1 cellular context compared by ENCODE assay signal in genomic region chr15:60635507-60636352, GRCh38.
TF ChIP-seq lines count a peak whose summit lies in the region.

No MANE protein-coding gene starts in this region.

TF ChIP-seq in GM12878, 131 proteins besides CTCF, POLR2A, EP300 and RAD21 (continued from another document):
- TF ChIP-seq, protein P1, sequence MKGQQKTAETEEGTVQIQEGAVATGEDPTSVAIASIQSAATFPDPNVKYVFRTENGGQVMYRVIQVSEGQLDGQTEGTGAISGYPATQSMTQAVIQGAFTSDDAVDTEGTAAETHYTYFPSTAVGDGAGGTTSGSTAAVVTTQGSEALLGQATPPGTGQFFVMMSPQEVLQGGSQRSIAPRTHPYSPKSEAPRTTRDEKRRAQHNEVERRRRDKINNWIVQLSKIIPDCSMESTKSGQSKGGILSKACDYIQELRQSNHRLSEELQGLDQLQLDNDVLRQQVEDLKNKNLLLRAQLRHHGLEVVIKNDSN (IDR thresholded peaks at IDR 0.05; ENCODE audit: borderline replicate concordance, extremely low read length, insufficient read depth, low read depth, low read length) = no peak
- no peak for TF ChIP-seq EGR1 (IDR thresholded peaks at IDR 0.05; ENCODE audit: borderline replicate concordance in 1 of 2, low read depth in 2 of 2, low read length in 2 of 2)
- TF ChIP-seq SMAD5 (IDR thresholded peaks at IDR 0.05; ENCODE audit: low read depth) = no peak
- TF ChIP-seq STAT3 (IDR thresholded peaks at IDR 0.05; ENCODE audit: low read depth, low read length) = no peak
- TF ChIP-seq RFX5 (IDR thresholded peaks at IDR 0.05; ENCODE audit: low read depth, low read length) = no peak
- no peak for TF ChIP-seq SMC3 (IDR thresholded peaks at IDR 0.05; ENCODE audit: borderline replicate concordance, low read length)
- TF ChIP-seq, protein P2, sequence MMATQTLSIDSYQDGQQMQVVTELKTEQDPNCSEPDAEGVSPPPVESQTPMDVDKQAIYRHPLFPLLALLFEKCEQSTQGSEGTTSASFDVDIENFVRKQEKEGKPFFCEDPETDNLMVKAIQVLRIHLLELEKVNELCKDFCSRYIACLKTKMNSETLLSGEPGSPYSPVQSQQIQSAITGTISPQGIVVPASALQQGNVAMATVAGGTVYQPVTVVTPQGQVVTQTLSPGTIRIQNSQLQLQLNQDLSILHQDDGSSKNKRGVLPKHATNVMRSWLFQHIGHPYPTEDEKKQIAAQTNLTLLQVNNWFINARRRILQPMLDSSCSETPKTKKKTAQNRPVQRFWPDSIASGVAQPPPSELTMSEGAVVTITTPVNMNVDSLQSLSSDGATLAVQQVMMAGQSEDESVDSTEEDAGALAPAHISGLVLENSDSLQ (IDR thresholded peaks at IDR 0.05) = peak; percentile 23; the same call in 1 of the 2 replicates
